1 cellular context compared by ENCODE assay signal in the genomic region with DNA sequence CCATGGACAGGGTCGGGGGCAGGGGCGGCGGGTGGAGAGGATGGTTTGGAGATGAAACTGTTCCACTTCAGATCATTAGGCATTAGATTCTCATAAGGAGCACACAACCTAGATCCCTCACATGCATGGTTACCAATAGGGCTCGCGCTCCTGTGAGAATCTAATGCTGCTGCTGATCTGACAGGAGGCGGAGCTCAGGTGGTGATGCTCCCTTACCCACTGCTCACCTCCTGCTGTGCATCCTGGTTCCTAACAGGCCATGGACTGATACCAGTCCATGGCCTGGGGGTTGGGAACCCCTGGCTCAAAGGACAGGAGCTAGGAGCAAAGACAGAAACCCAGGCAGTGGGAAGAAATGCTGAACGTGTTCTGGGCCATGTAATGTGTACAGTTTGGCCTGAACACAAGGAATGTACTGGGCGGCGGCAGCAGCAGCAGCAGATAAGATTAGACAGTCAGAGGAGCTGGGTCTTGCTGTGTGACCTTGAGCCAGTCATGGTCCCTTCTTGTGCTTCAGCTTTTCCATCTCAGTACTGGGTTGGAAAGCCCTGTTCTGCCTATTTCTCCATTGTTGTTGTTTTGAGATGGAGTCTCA.
TF ChIP-seq lines count a peak whose summit lies in the region.

No MANE protein-coding gene starts in this region.

TF ChIP-seq in HepG2, 621 proteins besides CTCF, POLR2A, EP300 and RAD21:
- TF ChIP-seq, protein P1, sequence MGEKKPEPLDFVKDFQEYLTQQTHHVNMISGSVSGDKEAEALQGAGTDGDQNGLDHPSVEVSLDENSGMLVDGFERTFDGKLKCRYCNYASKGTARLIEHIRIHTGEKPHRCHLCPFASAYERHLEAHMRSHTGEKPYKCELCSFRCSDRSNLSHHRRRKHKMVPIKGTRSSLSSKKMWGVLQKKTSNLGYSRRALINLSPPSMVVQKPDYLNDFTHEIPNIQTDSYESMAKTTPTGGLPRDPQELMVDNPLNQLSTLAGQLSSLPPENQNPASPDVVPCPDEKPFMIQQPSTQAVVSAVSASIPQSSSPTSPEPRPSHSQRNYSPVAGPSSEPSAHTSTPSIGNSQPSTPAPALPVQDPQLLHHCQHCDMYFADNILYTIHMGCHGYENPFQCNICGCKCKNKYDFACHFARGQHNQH (CRISPR knock-in tag; IDR thresholded peaks at IDR 0.05), result 0 out of 2 replicates have a peak, but pooled peaks have one; percentile 11
- TF ChIP-seq ZFY (CRISPR knock-in tag; IDR thresholded peaks at IDR 0.05) (0 out of 2 replicates have a peak, but pooled peaks have one; percentile 6), NRL (CRISPR knock-in tag; IDR thresholded peaks at IDR 0.05; ENCODE audit: borderline replicate concordance) (no peak), ZNF747 (CRISPR knock-in tag; IDR thresholded peaks at IDR 0.05; ENCODE audit: borderline replicate concordance) (no peak), HDAC1 (CRISPR knock-in tag; IDR thresholded peaks at IDR 0.05) (peak; percentile 26; the same call in 1 of the 2 replicates), ZBTB38 (CRISPR knock-in tag; IDR thresholded peaks at IDR 0.05) (0 out of 2 replicates have a peak, but pooled peaks have one; percentile 4), ZNF615 (CRISPR knock-in tag; IDR thresholded peaks at IDR 0.05; ENCODE audit: borderline replicate concordance) (no peak), ZKSCAN1 (IDR thresholded peaks at IDR 0.05; ENCODE audit: low read length) (no peak), HOXA9 (CRISPR knock-in tag; IDR thresholded peaks at IDR 0.05; ENCODE audit: borderline replicate concordance) (no peak), KLF11 (CRISPR knock-in tag; IDR thresholded peaks at IDR 0.05) (no peak), AKAP8 (CRISPR knock-in tag; IDR thresholded peaks at IDR 0.05) (peak; percentile 31; the same call in 1 of the 2 replicates)
- TF ChIP-seq, protein P2, sequence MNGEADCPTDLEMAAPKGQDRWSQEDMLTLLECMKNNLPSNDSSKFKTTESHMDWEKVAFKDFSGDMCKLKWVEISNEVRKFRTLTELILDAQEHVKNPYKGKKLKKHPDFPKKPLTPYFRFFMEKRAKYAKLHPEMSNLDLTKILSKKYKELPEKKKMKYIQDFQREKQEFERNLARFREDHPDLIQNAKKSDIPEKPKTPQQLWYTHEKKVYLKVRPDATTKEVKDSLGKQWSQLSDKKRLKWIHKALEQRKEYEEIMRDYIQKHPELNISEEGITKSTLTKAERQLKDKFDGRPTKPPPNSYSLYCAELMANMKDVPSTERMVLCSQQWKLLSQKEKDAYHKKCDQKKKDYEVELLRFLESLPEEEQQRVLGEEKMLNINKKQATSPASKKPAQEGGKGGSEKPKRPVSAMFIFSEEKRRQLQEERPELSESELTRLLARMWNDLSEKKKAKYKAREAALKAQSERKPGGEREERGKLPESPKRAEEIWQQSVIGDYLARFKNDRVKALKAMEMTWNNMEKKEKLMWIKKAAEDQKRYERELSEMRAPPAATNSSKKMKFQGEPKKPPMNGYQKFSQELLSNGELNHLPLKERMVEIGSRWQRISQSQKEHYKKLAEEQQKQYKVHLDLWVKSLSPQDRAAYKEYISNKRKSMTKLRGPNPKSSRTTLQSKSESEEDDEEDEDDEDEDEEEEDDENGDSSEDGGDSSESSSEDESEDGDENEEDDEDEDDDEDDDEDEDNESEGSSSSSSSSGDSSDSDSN (CRISPR knock-in tag; IDR thresholded peaks at IDR 0.05), result peak; percentile 26; the same call in 1 of the 2 replicates
